13 cellular contexts compared by ENCODE assay signal in genomic region chr14:68322970-68323620, GRCh38.
"Had no signal": no experiment of that assay in that cellular context is flagged by ENCODE, and none has a peak within 500 bp of the region (broad histone marks: within the 10 kb centered on the region; RNA-seq: fewer than 3 reads in every experiment).

No MANE protein-coding gene starts in this region.

- H3K27me3 ChIP-seq: brain microvascular endothelial cell, foreskin keratinocyte, heart left ventricle, left lung, SJCRH30, tibial nerve had no signal

- H3K9me3 Mint-ChIP-seq: activated T-cell treated with anti-CD3 and anti-CD28 coated beads, Interleukin-2, amount 50 U/mL, for 24 hours had no signal

- H3K27ac Mint-ChIP-seq: activated CD8-positive, alpha-beta memory T cell treated with anti-CD3 and anti-CD28 coated beads, Interleukin-2, amount 10 ng/mL, durations not matched to agents 7 days and 5 days; activated naive CD8-positive, alpha-beta T cell; activated T-cell treated with anti-CD3 and anti-CD28 coated beads, Interleukin-2, amount 50 U/mL, for 24 hours had no signal

- H3K27me3 Mint-ChIP-seq: activated CD8-positive, alpha-beta memory T cell treated with anti-CD3 and anti-CD28 coated beads, Interleukin-2, amount 10 ng/mL, durations not matched to agents 7 days and 5 days; activated naive CD8-positive, alpha-beta T cell; activated T-cell treated with anti-CD3 and anti-CD28 coated beads, Interleukin-2, amount 50 U/mL, for 24 hours had no signal

- ATAC-seq: activated CD4-positive, CD25-positive, alpha-beta regulatory T cell treated with anti-CD3 and anti-CD28 coated beads, Interleukin-2, amount 50 U/mL, for 24 hours; activated CD8-positive, alpha-beta memory T cell treated with anti-CD3 and anti-CD28 coated beads, Interleukin-2, amount 10 ng/mL, durations not matched to agents 7 days and 5 days; foreskin keratinocyte; heart left ventricle; left lung had no signal

- H3K9me3 ChIP-seq: heart left ventricle, left lung, tibial nerve had no signal

- DNase-seq: activated CD4-positive, alpha-beta T cell treated with anti-CD3 and anti-CD28 coated beads, Interleukin-2, amount 50 U/mL, for 48 hours; activated CD8-positive, alpha-beta memory T cell treated with anti-CD3 and anti-CD28 coated beads, Interleukin-2, amount 10 ng/mL, durations not matched to agents 7 days and 5 days; activated effector memory CD4-positive, alpha-beta T cell treated with Interleukin-2 at 50 U/mL for 16 hours; activated T-cell treated with anti-CD3 and anti-CD28 coated beads, Interleukin-2, amount 50 U/mL, for 24 hours; brain microvascular endothelial cell; foreskin keratinocyte; heart left ventricle; left lung; SJCRH30; stimulated activated CD4-positive, alpha-beta T cell treated with anti-CD3 and anti-CD28 coated beads, Interleukin-2, amount 100 ng/mL, for 48 hours had no signal

- H3K4me1 Mint-ChIP-seq: activated CD8-positive, alpha-beta memory T cell treated with anti-CD3 and anti-CD28 coated beads, Interleukin-2, amount 10 ng/mL, durations not matched to agents 7 days and 5 days had no signal

- H3K4me3 Mint-ChIP-seq: activated CD8-positive, alpha-beta memory T cell treated with anti-CD3 and anti-CD28 coated beads, Interleukin-2, amount 10 ng/mL, durations not matched to agents 7 days and 5 days; activated naive CD8-positive, alpha-beta T cell; activated T-cell treated with anti-CD3 and anti-CD28 coated beads, Interleukin-2, amount 50 U/mL, for 24 hours had no signal

- H3K27ac ChIP-seq: brain microvascular endothelial cell, foreskin keratinocyte, left lung, SJCRH30, tibial nerve had no signal

- H3K4me3 ChIP-seq: heart left ventricle, left lung, SJCRH30, tibial nerve had no signal

- H3K4me1 ChIP-seq: foreskin keratinocyte, SJCRH30 had no signal

- H3K36me3 ChIP-seq: brain microvascular endothelial cell, heart left ventricle, left lung, SJCRH30, tibial nerve had no signal
